In genomic region chr14:24188251-24189058, GRCh38 we compare ENCODE assay signal across 1 cellular context.
A peak's percentile ranks its signal among the peaks of the same experiment; 100 is the strongest.
TF ChIP-seq lines count a peak whose summit lies in the region.

A gene with protein sequence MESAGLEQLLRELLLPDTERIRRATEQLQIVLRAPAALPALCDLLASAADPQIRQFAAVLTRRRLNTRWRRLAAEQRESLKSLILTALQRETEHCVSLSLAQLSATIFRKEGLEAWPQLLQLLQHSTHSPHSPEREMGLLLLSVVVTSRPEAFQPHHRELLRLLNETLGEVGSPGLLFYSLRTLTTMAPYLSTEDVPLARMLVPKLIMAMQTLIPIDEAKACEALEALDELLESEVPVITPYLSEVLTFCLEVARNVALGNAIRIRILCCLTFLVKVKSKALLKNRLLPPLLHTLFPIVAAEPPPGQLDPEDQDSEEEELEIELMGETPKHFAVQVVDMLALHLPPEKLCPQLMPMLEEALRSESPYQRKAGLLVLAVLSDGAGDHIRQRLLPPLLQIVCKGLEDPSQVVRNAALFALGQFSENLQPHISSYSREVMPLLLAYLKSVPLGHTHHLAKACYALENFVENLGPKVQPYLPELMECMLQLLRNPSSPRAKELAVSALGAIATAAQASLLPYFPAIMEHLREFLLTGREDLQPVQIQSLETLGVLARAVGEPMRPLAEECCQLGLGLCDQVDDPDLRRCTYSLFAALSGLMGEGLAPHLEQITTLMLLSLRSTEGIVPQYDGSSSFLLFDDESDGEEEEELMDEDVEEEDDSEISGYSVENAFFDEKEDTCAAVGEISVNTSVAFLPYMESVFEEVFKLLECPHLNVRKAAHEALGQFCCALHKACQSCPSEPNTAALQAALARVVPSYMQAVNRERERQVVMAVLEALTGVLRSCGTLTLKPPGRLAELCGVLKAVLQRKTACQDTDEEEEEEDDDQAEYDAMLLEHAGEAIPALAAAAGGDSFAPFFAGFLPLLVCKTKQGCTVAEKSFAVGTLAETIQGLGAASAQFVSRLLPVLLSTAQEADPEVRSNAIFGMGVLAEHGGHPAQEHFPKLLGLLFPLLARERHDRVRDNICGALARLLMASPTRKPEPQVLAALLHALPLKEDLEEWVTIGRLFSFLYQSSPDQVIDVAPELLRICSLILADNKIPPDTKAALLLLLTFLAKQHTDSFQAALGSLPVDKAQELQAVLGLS (minus strand): TSS chr14:24188816. CDS start chr14:24188787, 29 bp downstream.

TF ChIP-seq in HepG2, 621 proteins besides CTCF, POLR2A, EP300 and RAD21 (continued from another document and continues in another):
- TF ChIP-seq, protein P1, sequence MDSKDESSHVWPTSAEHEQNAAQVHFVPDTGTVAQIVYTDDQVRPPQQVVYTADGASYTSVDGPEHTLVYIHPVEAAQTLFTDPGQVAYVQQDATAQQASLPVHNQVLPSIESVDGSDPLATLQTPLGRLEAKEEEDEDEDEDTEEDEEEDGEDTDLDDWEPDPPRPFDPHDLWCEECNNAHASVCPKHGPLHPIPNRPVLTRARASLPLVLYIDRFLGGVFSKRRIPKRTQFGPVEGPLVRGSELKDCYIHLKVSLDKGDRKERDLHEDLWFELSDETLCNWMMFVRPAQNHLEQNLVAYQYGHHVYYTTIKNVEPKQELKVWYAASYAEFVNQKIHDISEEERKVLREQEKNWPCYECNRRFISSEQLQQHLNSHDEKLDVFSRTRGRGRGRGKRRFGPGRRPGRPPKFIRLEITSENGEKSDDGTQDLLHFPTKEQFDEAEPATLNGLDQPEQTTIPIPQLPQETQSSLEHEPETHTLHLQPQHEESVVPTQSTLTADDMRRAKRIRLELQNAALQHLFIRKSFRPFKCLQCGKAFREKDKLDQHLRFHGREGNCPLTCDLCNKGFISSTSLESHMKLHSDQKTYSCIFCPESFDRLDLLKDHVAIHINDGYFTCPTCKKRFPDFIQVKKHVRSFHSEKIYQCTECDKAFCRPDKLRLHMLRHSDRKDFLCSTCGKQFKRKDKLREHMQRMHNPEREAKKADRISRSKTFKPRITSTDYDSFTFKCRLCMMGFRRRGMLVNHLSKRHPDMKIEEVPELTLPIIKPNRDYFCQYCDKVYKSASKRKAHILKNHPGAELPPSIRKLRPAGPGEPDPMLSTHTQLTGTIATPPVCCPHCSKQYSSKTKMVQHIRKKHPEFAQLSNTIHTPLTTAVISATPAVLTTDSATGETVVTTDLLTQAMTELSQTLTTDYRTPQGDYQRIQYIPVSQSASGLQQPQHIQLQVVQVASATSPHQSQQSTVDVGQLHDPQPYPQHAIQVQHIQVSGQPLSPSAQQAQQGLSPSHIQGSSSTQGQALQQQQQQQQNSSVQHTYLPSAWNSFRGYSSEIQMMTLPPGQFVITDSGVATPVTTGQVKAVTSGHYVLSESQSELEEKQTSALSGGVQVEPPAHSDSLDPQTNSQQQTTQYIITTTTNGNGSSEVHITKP (CRISPR knock-in tag; IDR thresholded peaks at IDR 0.05; ENCODE audit: low read depth), result peak; percentile 92
- TF ChIP-seq MXI1 (IDR thresholded peaks at IDR 0.05; ENCODE audit: borderline replicate concordance, low read depth, low read length) (peak; percentile 100), TFDP1 (CRISPR knock-in tag; IDR thresholded peaks at IDR 0.05; ENCODE audit: borderline replicate concordance) (peak; percentile 96), REST (IDR thresholded peaks at IDR 0.05; ENCODE audit: borderline replicate concordance in 1 of 2, low read depth in 1 of 2, low read length in 2 of 2) (peak in 1 of 2 experiments; percentile 78; a peak in 2 of 4 replicates), EED (CRISPR knock-in tag; IDR thresholded peaks at IDR 0.05) (peak; percentile 100), CREM (IDR thresholded peaks at IDR 0.05) (peak; percentile 97; the same call in 1 of the 2 replicates), CREM (CRISPR knock-in tag; IDR thresholded peaks at IDR 0.05) (no peak; the same call in 1 of the 2 replicates), KMT2B (CRISPR knock-in tag; IDR thresholded peaks at IDR 0.05) (peak; percentile 99), ZNF773 (CRISPR knock-in tag; IDR thresholded peaks at IDR 0.05; ENCODE audit: borderline replicate concordance) (peak; percentile 93), ZNF460 (CRISPR knock-in tag; IDR thresholded peaks at IDR 0.05; ENCODE audit: borderline replicate concordance) (no peak), DBP (CRISPR knock-in tag; IDR thresholded peaks at IDR 0.05; ENCODE audit: not compliant biosample characterization) (peak; percentile 85), BCL6 (CRISPR knock-in tag; IDR thresholded peaks at IDR 0.05) (peak; percentile 83), REXO4 (CRISPR knock-in tag; IDR thresholded peaks at IDR 0.05; ENCODE audit: borderline replicate concordance) (peak; percentile 83), ADNP (CRISPR knock-in tag; IDR thresholded peaks at IDR 0.05) (no peak), NFE2L1 (CRISPR knock-in tag; IDR thresholded peaks at IDR 0.05; ENCODE audit: borderline replicate concordance) (no peak; the same call in 1 of the 2 replicates), ZNF510 (CRISPR knock-in tag; IDR thresholded peaks at IDR 0.05; ENCODE audit: low read depth) (peak; percentile 71; the same call in 1 of the 2 replicates), GLI4 (CRISPR knock-in tag; IDR thresholded peaks at IDR 0.05; ENCODE audit: borderline replicate concordance) (peak; percentile 98; the same call in 1 of the 2 replicates), ZNF446 (CRISPR knock-in tag; IDR thresholded peaks at IDR 0.05) (peak; percentile 39; the same call in 1 of the 2 replicates), HMG20B (CRISPR knock-in tag; conservative IDR thresholded peaks at IDR 0.05) (peak; percentile 79), KDM6A (CRISPR knock-in tag; IDR thresholded peaks at IDR 0.05; ENCODE audit: low read depth) (peak; percentile 19; the same call in 1 of the 2 replicates), TSC22D2 (CRISPR knock-in tag; IDR thresholded peaks at IDR 0.05; ENCODE audit: borderline replicate concordance) (peak; percentile 98), KLF13 (CRISPR knock-in tag; IDR thresholded peaks at IDR 0.05) (peak; percentile 99)
- TF ChIP-seq, protein P2, sequence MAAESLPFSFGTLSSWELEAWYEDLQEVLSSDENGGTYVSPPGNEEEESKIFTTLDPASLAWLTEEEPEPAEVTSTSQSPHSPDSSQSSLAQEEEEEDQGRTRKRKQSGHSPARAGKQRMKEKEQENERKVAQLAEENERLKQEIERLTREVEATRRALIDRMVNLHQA (CRISPR knock-in tag; IDR thresholded peaks at IDR 0.05), result peak; percentile 29; the same call in 1 of the 2 replicates
- TF ChIP-seq, protein P3, sequence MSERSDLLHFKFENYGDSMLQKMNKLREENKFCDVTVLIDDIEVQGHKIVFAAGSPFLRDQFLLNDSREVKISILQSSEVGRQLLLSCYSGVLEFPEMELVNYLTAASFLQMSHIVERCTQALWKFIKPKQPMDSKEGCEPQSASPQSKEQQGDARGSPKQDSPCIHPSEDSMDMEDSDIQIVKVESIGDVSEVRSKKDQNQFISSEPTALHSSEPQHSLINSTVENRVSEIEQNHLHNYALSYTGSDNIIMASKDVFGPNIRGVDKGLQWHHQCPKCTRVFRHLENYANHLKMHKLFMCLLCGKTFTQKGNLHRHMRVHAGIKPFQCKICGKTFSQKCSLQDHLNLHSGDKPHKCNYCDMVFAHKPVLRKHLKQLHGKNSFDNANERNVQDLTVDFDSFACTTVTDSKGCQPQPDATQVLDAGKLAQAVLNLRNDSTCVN (CRISPR knock-in tag; IDR thresholded peaks at IDR 0.05; ENCODE audit: borderline replicate concordance), result peak; percentile 84; the same call in 1 of the 2 replicates
- TF ChIP-seq, protein P4, sequence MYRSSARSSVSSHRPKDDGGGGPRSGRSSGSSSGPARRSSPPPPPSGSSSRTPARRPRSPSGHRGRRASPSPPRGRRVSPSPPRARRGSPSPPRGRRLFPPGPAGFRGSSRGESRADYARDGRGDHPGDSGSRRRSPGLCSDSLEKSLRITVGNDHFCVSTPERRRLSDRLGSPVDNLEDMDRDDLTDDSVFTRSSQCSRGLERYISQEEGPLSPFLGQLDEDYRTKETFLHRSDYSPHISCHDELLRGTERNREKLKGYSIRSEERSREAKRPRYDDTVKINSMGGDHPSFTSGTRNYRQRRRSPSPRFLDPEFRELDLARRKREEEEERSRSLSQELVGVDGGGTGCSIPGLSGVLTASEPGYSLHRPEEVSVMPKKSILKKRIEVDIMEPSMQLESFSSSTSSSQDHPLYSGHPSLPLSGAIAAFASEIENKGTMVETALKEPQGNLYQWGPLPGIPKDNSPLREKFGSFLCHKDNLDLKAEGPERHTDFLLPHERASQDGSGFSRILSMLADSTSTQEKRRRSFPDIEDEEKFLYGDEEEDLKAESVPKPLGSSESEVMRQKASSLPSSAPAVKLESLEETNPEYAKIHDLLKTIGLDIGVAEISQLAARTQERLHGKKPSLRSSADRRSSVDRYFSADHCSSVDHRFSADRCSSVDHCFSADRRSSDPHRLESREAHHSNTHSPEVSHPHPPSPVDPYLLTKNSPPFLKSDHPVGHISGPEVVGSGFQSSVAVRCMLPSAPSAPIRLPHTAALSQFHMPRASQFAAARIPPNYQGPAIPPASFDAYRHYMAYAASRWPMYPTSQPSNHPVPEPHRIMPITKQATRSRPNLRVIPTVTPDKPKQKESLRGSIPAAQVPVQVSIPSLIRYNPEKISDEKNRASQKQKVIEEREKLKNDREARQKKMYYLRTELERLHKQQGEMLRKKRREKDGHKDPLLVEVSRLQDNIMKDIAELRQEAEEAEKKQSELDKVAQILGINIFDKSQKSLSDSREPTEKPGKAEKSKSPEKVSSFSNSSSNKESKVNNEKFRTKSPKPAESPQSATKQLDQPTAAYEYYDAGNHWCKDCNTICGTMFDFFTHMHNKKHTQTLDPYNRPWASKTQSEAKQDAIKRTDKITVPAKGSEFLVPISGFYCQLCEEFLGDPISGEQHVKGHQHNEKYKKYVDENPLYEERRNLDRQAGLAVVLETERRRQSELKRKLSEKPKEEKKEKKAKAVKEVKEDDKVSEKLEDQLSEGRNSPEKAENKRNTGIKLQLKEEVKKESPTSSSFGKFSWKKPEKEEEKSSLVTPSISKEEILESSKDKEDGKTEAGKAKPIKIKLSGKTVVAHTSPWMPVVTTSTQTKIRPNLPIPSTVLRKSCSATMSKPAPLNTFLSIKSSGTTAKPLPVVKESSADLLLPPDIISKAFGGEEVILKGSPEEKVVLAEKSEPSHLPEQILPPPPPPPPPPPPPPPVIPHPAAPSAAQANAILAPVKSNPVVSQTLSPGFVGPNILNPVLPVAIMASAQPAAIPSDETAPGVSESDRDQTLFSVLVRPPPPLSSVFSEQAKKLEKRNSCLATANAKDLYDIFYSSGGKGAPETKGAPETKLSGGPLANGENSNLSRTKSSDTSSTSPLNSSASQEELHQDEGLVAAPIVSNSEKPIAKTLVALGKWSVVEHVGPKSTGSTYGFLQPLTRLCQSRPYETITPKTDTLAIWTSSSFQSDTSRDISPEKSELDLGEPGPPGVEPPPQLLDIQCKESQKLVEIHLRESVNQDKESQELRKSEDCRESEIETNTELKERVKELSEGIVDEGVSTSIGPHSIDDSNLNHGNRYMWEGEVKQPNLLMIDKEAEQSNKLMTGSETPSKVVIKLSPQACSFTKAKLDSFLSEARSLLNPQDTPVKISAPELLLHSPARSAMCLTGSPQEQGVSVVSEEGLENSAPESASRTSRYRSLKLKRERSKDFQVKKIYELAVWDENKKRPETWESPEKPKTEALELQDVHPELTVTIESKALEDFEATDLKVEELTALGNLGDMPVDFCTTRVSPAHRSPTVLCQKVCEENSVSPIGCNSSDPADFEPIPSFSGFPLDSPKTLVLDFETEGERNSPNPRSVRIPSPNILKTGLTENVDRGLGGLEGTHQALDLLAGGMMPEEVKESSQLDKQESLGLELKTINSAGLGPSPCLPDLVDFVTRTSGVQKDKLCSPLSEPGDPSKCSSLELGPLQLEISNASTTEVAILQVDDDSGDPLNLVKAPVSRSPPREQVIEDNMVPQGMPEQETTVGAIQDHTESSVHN (CRISPR knock-in tag; IDR thresholded peaks at IDR 0.05), result peak; percentile 94
- TF ChIP-seq, protein P5, sequence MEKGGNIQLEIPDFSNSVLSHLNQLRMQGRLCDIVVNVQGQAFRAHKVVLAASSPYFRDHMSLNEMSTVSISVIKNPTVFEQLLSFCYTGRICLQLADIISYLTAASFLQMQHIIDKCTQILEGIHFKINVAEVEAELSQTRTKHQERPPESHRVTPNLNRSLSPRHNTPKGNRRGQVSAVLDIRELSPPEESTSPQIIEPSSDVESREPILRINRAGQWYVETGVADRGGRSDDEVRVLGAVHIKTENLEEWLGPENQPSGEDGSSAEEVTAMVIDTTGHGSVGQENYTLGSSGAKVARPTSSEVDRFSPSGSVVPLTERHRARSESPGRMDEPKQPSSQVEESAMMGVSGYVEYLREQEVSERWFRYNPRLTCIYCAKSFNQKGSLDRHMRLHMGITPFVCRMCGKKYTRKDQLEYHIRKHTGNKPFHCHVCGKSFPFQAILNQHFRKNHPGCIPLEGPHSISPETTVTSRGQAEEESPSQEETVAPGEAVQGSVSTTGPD (CRISPR knock-in tag; IDR thresholded peaks at IDR 0.05), result peak; percentile 83
